ENCODE assay signal across 8 cellular contexts in the genomic region with DNA sequence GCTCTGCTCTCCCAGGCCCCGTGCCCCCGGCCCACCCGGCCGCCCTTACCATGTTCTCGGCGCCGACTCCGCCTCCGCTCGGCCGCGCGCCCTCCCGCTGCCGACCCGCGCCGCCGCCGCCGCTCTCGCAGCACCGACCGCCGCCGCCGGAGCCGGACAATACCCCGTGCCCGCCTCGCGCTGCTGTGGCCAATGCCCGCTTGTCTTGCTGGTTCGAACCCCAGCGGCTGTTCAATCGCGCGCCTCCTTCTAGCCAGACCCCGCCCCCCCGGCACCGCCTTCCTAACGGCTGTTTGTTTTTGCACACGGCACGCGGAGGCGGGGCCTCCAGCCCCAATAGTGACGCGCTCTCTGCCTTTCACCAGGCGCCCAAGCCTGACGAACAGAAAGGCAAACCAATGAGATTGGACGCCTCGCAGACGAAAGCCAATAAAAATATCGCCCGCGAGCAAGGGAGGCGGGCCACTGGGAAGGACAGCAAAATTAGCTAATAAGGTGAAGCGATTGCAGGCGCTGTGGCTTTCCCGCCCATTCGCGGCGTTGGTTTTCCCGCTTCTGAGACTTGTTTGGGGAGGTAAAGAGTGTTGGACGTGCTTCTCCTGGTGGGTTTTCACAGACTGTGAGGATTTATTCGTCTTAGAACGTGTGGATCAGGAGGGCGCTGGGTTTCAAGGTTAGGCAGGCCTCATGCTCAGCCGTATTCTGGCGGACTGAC. TPM values are rescaled to one million over a fixed set of nuclear protein-coding genes. Genes with fewer than 3 reads are reported as not detected.
DNase-seq lines count a peak whose midpoint lies in the region; ATAC-seq and TF ChIP-seq lines count a peak whose summit lies in the region.

TSS of gene H2AZ2 (minus strand) at position 168 of the 715 bp plus-strand sequence. CDS start at position 52, 116 bp downstream.

- H3K9me3 ChIP-seq in spleen: no peaks in the 10 kb centered on the region

- peak within 1 kb of the TSS; percentile 95 for H3K27ac Mint-ChIP-seq in central memory CD8-positive, alpha-beta T cell (ENCODE audit: low read depth)

- ATAC-seq in GM19025 (IDR thresholded peaks at IDR 0.05; ENCODE audit: low read depth, unreplicated experiment) (peak; percentile 79), HG03342 (IDR thresholded peaks at IDR 0.05; ENCODE audit: unreplicated experiment) (peak; percentile 83)
- peak; percentile 77 for ATAC-seq in central memory CD8-positive, alpha-beta T cell (replicated peaks; ENCODE audit: extremely low read depth, poor library complexity, severe bottlenecking)

- peaks cover 0 to 4% (median 0%) of the 10 kb centered on the region in 6 donors for H3K36me3 ChIP-seq in spleen

- H3K4me3 Mint-ChIP-seq in central memory CD8-positive, alpha-beta T cell: peak within 1 kb of the TSS; percentile 83

- no peaks in the 10 kb centered on the region for H3K9me3 Mint-ChIP-seq in central memory CD8-positive, alpha-beta T cell

- peaks cover 32% of the 10 kb centered on the region for H3K36me3 Mint-ChIP-seq in central memory CD8-positive, alpha-beta T cell (ENCODE audit: insufficient read depth)

- TF ChIP-seq CTCF in AG09309 (IDR thresholded peaks at IDR 0.05; ENCODE audit: control insufficient read depth, insufficient read depth, low read depth, low read length, missing control alignments) (no peak), spleen (IDR thresholded peaks at IDR 0.05 in 8 of 11, conservative IDR thresholded peaks at IDR 0.05 in 3 of 11) (peak in 6 of 11 experiments; percentile 15 to 67 (median 51))

- intact Hi-C loops in spleen (cut with DNase I; ENCODE audit: low total_unique reads): loop anchor here (5.0 kb wide), 1 partner anchor 261 kb away; no protein-coding TSS in a partner anchor

- H3K4me1 Mint-ChIP-seq in central memory CD8-positive, alpha-beta T cell: peaks cover 26% of the 10 kb centered on the region

- peak within 1 kb of the TSS; percentile 70 for H3K4me3 ChIP-seq in AG09309 (ENCODE audit: control insufficient read depth, low read depth, low read length)
- peak within 1 kb of the TSS; percentile 56 to 83 (median 68) for H3K4me3 ChIP-seq in spleen

- H3K27me3 Mint-ChIP-seq in central memory CD8-positive, alpha-beta T cell: no peaks in the 10 kb centered on the region

- peak in 2 of 3 donors; percentile 53 to 73 for TF ChIP-seq POLR2A in spleen (IDR thresholded peaks at IDR 0.05)

- WGBS in spleen, 5 donors: 0 to 1% (median 1%) methylated on average over 38 to 70 of the region's 70 CpGs

- H3K4me1 ChIP-seq in spleen: peaks cover 11 to 63% (median 48%) of the 10 kb centered on the region in 6 donors

- no peaks in the 10 kb centered on the region for H3K27me3 ChIP-seq in spleen (replicated peaks in 1 of 7)

- peak within 1 kb of the TSS; percentile 79 to 99 (median 98) for H3K27ac ChIP-seq in spleen

- DNase-seq in AG09309 (ENCODE audit: low read depth) (peak; percentile 99), NCI-H446 (lab: John Stamatoyannopoulos, UW) (peak; percentile 99 to 100), inferior parietal cortex (ENCODE audit: extremely low spot score) (peak; percentile 99), spleen (peak; percentile 100)
- DNase-seq in activated CD4-positive, CD25-positive, alpha-beta regulatory T cell treated with anti-CD3 and anti-CD28 coated beads, Interleukin-2, amount 50 U/mL, for 16 hours (ENCODE audit: low read depth, low spot score): peak; percentile 99
- DNase-seq in central memory CD8-positive, alpha-beta T cell (ENCODE audit: low spot score in 2 of 2): peak; percentile 97 to 99

RNA-seq across cellular contexts. Expression of gene H2AZ2, which starts in this region (rescaled TPM):
- 100 to 1,000 TPM; 106 to 137 (median 114) TPM for total RNA-seq in spleen
- 100 to 1,000 TPM in 2 of 3 donors, 10 to 100 TPM in 1; 74.7 to 147 (median 112) TPM for polyA plus RNA-seq in spleen

Comparison
In these comparisons a context has a peak if more than half of its experiments do, and no peak if none do; other contexts are left out.
1. Peak in every context shown above with its lines: DNase-seq, ATAC-seq, H3K4me3 ChIP-seq and H3K27ac ChIP-seq.